ENCODE assay signal across 8 cellular contexts in genomic region chr17:42536372-42537155, GRCh38. TPM values are rescaled to one million over a fixed set of nuclear protein-coding genes. Genes with fewer than 3 reads are reported as not detected.
DNase-seq lines count a peak whose midpoint lies in the region; ATAC-seq and TF ChIP-seq lines count a peak whose summit lies in the region.

No MANE protein-coding gene starts in this region.

- peaks cover 10% of the 10 kb centered on the region for H3K4me1 ChIP-seq in colonic mucosa

- no peaks in the 10 kb centered on the region for H3K36me3 ChIP-seq in colonic mucosa

- CTCF ChIA-PET in activated CD4-positive, alpha-beta T cell treated with anti-CD3 and anti-CD28 coated beads for 36 hours (lab: Charles Lee) = interaction anchor here (0.5 to 1.8 kb wide), 7 partner anchors 12 to 606 kb away, joined by 3 to 8 read pairs (median 4); partner anchors contain the start of genes GHDC and ODAD4

- H3K4me3 ChIP-seq in AG10803 (ENCODE audit: low read length) = peak overlapping the region; percentile 78
- peak overlapping the region; percentile 67 for H3K4me3 ChIP-seq in colonic mucosa

- peak overlapping the region; percentile 82 to 89 for H3K9ac ChIP-seq in colonic mucosa (ENCODE audit: low read depth in 2 of 2, low read length in 2 of 2)

- ATAC-seq in GM18907 (IDR thresholded peaks at IDR 0.05; ENCODE audit: unreplicated experiment) (peak; percentile 66), HG03103 (IDR thresholded peaks at IDR 0.05; ENCODE audit: low read depth, unreplicated experiment) (peak; percentile 38), left lobe of liver (peak; percentile 81)
- peak; percentile 76 for ATAC-seq in activated CD4-positive, alpha-beta T cell treated with anti-CD3 and anti-CD28 coated beads for 36 hours

- TF ChIP-seq CTCF in AG10803 (conservative IDR thresholded peaks at IDR 0.05; ENCODE audit: low read length) = no peak
- TF ChIP-seq CTCF in colonic mucosa (IDR thresholded peaks at IDR 0.05) = no peak

- peak overlapping the region; percentile 83 for H3K27ac Mint-ChIP-seq in activated CD4-positive, alpha-beta T cell treated with anti-CD3 and anti-CD28 coated beads for 36 hours

- H3K9me3 ChIP-seq in colonic mucosa = no peaks in the 10 kb centered on the region

- intact Hi-C loops in activated CD4-positive, alpha-beta T cell treated with anti-CD3 and anti-CD28 coated beads for 36 hours (cut with DNase I, micrococcal nuclease) = loop anchor here (1.0 to 5.0 kb wide), 5 partner anchors 18 to 519 kb away; partner anchors contain the start of genes COASY (in 1 of the 2), DNAJC7 (in 1 of the 2) and PSMC3IP (in 1 of the 2)
- intact Hi-C loops in colonic mucosa (cut with DNase I) = no loop called here

- peak overlapping the region; percentile 86 for H3K4me3 Mint-ChIP-seq in activated CD4-positive, alpha-beta T cell treated with anti-CD3 and anti-CD28 coated beads for 36 hours

- peak overlapping the region; percentile 66 for H3K27ac ChIP-seq in colonic mucosa

- DNase-seq in AG10803 (ENCODE audit: low read depth) (peak; percentile 84), NCI-H345 (lab: John Stamatoyannopoulos, UW) (peak; percentile 89), colonic mucosa (peak; percentile 90), left lobe of liver (ENCODE audit: low spot score) (peak; percentile 94)
- DNase-seq in activated CD4-positive, alpha-beta T cell treated with anti-CD3 and anti-CD28 coated beads for 36 hours = peak; percentile 87
- DNase-seq in stimulated activated CD4-positive, alpha-beta T cell treated with anti-CD3 and anti-CD28 coated beads, Interleukin-2, amount 100 ng/mL, for 4 hours (ENCODE audit: low read depth) = peak; percentile 61

- H3K27me3 ChIP-seq in colonic mucosa = no peaks in the 10 kb centered on the region

- H3K9me3 Mint-ChIP-seq in activated CD4-positive, alpha-beta T cell treated with anti-CD3 and anti-CD28 coated beads for 36 hours (ENCODE audit: low read depth) = no peaks in the 10 kb centered on the region

- POLR2A ChIA-PET in activated CD4-positive, alpha-beta T cell treated with anti-CD3 and anti-CD28 coated beads for 36 hours (lab: Charles Lee) = interaction anchor here (1.3 kb wide), 1 partner anchor 11 kb away, joined by 3 read pairs; no protein-coding TSS in a partner anchor

- H3K4me1 Mint-ChIP-seq in activated CD4-positive, alpha-beta T cell treated with anti-CD3 and anti-CD28 coated beads for 36 hours = peaks cover 32% of the 10 kb centered on the region

- H3K27me3 Mint-ChIP-seq in activated CD4-positive, alpha-beta T cell treated with anti-CD3 and anti-CD28 coated beads for 36 hours = no peaks in the 10 kb centered on the region

- H3K36me3 Mint-ChIP-seq in activated CD4-positive, alpha-beta T cell treated with anti-CD3 and anti-CD28 coated beads for 36 hours (ENCODE audit: low read depth) = peaks cover 16% of the 10 kb centered on the region

RNA-seq across cellular contexts. Expression of gene NAGLU, which starts 0.5 kb away (rescaled TPM):
- 10 to 100 TPM in 1 of 2 experiments, 1 to 10 TPM in 1; 9.7 to 12.5 TPM for total RNA-seq in activated CD4-positive, alpha-beta T cell treated with anti-CD3 and anti-CD28 coated beads for 36 hours
- total RNA-seq in colonic mucosa = 10 to 100 TPM; 27.8 to 38.6 TPM
- total RNA-seq in left lobe of liver = 44.4 TPM

RNA-seq across cellular contexts. Expression of gene HSD17B1, which starts 16.2 kb away (rescaled TPM):
- under 1 TPM; 0.35 to 0.41 TPM for total RNA-seq in activated CD4-positive, alpha-beta T cell treated with anti-CD3 and anti-CD28 coated beads for 36 hours
- total RNA-seq in colonic mucosa = 1 to 10 TPM in 1 of 2 donors, under 1 TPM in 1; 0.88 to 1.7 TPM
- total RNA-seq in left lobe of liver = 1.3 TPM

RNA-seq across cellular contexts. Expression of gene COASY, which starts 25.4 kb away (rescaled TPM):
- 100 to 1,000 TPM in 1 of 2 experiments, 10 to 100 TPM in 1; 83.3 to 105 TPM for total RNA-seq in activated CD4-positive, alpha-beta T cell treated with anti-CD3 and anti-CD28 coated beads for 36 hours
- 100 to 1,000 TPM in 1 of 2 donors, 10 to 100 TPM in 1; 94.2 to 176 TPM for total RNA-seq in colonic mucosa
- total RNA-seq in left lobe of liver = 78.8 TPM

RNA-seq across cellular contexts. Expression of gene MLX, which starts 30.3 kb away (rescaled TPM):
- 10 to 100 TPM; 38.7 to 40.7 TPM for total RNA-seq in activated CD4-positive, alpha-beta T cell treated with anti-CD3 and anti-CD28 coated beads for 36 hours
- 10 to 100 TPM; 79.6 to 83.0 TPM for total RNA-seq in colonic mucosa
- total RNA-seq in left lobe of liver = 38.7 TPM

RNA-seq across cellular contexts. Expression of gene PSMC3IP, which starts 41.0 kb away (rescaled TPM):
- total RNA-seq in activated CD4-positive, alpha-beta T cell treated with anti-CD3 and anti-CD28 coated beads for 36 hours = 10 to 100 TPM; 27.0 to 28.9 TPM
- total RNA-seq in colonic mucosa (10 to 100 TPM in 1 of 2 donors, 1 to 10 TPM in 1; 2.2 to 11.6 TPM), left lobe of liver (0.65 TPM)

Comparison
In these comparisons a context has a peak if more than half of its experiments do, and no peak if none do; other contexts are left out.
1. Peak in every context shown above with its lines: DNase-seq, ATAC-seq, H3K4me3 ChIP-seq and H3K27ac ChIP-seq.